ENCODE assay signal across 1 cellular context in genomic region chr19:12945479-12946091, GRCh38.
A peak's percentile ranks its signal among the peaks of the same experiment; 100 is the strongest.
TF ChIP-seq lines count a peak whose summit lies in the region.

TSS of gene RAD23A (plus strand) at chr19:12945862. CDS start at chr19:12945949, 87 bp downstream.

TF ChIP-seq in K562, 482 proteins besides CTCF, POLR2A, EP300 and RAD21 (continued from another document and continues in another):
- TF ChIP-seq, protein P1, sequence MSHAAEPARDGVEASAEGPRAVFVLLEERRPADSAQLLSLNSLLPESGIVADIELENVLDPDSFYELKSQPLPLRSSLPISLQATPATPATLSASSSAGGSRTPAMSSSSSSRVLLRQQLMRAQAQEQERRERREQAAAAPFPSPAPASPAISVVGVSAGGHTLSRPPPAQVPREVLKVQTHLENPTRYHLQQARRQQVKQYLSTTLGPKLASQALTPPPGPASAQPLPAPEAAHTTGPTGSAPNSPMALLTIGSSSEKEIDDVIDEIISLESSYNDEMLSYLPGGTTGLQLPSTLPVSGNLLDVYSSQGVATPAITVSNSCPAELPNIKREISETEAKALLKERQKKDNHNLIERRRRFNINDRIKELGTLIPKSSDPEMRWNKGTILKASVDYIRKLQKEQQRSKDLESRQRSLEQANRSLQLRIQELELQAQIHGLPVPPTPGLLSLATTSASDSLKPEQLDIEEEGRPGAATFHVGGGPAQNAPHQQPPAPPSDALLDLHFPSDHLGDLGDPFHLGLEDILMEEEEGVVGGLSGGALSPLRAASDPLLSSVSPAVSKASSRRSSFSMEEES (CRISPR knock-in tag; IDR thresholded peaks at IDR 0.05), result peak; percentile 98
- TF ChIP-seq, protein P2, sequence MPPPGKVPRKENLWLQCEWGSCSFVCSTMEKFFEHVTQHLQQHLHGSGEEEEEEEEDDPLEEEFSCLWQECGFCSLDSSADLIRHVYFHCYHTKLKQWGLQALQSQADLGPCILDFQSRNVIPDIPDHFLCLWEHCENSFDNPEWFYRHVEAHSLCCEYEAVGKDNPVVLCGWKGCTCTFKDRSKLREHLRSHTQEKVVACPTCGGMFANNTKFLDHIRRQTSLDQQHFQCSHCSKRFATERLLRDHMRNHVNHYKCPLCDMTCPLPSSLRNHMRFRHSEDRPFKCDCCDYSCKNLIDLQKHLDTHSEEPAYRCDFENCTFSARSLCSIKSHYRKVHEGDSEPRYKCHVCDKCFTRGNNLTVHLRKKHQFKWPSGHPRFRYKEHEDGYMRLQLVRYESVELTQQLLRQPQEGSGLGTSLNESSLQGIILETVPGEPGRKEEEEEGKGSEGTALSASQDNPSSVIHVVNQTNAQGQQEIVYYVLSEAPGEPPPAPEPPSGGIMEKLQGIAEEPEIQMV (tag; conservative IDR thresholded peaks at IDR 0.05; ENCODE audit: low read depth), result no peak
- TF ChIP-seq NFE2 (IDR thresholded peaks at IDR 0.05; ENCODE audit: low read depth) (peak; percentile 41), NKRF (IDR thresholded peaks at IDR 0.05; ENCODE audit: borderline replicate concordance) (peak; percentile 63; the same call in 1 of the 2 replicates), NR2C2 (CRISPR knock-in tag; IDR thresholded peaks at IDR 0.05) (peak; percentile 98), NR2C2 (tag; IDR thresholded peaks at IDR 0.05) (peak; percentile 99), ZNF217 (CRISPR knock-in tag; IDR thresholded peaks at IDR 0.05) (no peak), PTRF (tag; IDR thresholded peaks at IDR 0.05) (no peak), TEAD2 (tag; IDR thresholded peaks at IDR 0.05) (no peak), ZFP30 (CRISPR knock-in tag; IDR thresholded peaks at IDR 0.05; ENCODE audit: borderline replicate concordance) (no peak), YY1 (IDR thresholded peaks at IDR 0.05; ENCODE audit: borderline replicate concordance in 1 of 3, control insufficient read depth in 1 of 3, extremely low read depth in 1 of 3, insufficient read depth in 3 of 3, insufficient read length in 1 of 3, insufficient replicate concordance in 2 of 3, low read depth in 1 of 3, low read length in 2 of 3) (peak; percentile 95 to 99 (median 98)), HMG20B (CRISPR knock-in tag; IDR thresholded peaks at IDR 0.05) (no peak), KAT8 (IDR thresholded peaks at IDR 0.05; ENCODE audit: low read depth) (no peak), MGA (IDR thresholded peaks at IDR 0.05) (peak; percentile 49; the same call in 1 of the 2 replicates), SRSF3 (IDR thresholded peaks at IDR 0.05; ENCODE audit: insufficient read depth, low read length) (no peak), SLC30A9 (CRISPR knock-in tag; IDR thresholded peaks at IDR 0.05) (no peak), E2F5 (CRISPR knock-in tag; IDR thresholded peaks at IDR 0.05) (peak; percentile 80), NFE2L1 (tag; IDR thresholded peaks at IDR 0.05; ENCODE audit: borderline replicate concordance, low read depth) (no peak), HSF4 (CRISPR knock-in tag; IDR thresholded peaks at IDR 0.05; ENCODE audit: borderline replicate concordance) (no peak), ZNF224 (CRISPR knock-in tag; IDR thresholded peaks at IDR 0.05) (no peak), MTF1 (CRISPR knock-in tag; IDR thresholded peaks at IDR 0.05; ENCODE audit: borderline replicate concordance) (no peak), SNRNP70 (optimal IDR thresholded peaks at IDR 0.05; ENCODE audit: low read depth, low read length) (no peak), ZNF609 (CRISPR knock-in tag; IDR thresholded peaks at IDR 0.05; ENCODE audit: borderline replicate concordance) (peak; percentile 75; the same call in 1 of the 2 replicates), HOMEZ (CRISPR knock-in tag; IDR thresholded peaks at IDR 0.05) (0 out of 2 replicates have a peak, but pooled peaks have one; percentile 24), ZNF79 (CRISPR knock-in tag; IDR thresholded peaks at IDR 0.05; ENCODE audit: low read depth) (no peak), BDP1 (IDR thresholded peaks at IDR 0.05; ENCODE audit: insufficient read depth, insufficient read length) (no peak), TRIM24 (IDR thresholded peaks at IDR 0.05) (peak; percentile 7 to 39; a peak in 2 of 4 replicates), SMAD3 (CRISPR knock-in tag; conservative IDR thresholded peaks at IDR 0.05) (peak; percentile 88), ZNF583 (CRISPR knock-in tag; IDR thresholded peaks at IDR 0.05) (peak; percentile 85), MEF2D (tag; conservative IDR thresholded peaks at IDR 0.05; ENCODE audit: low read depth) (peak; percentile 35; the same call in 1 of the 2 replicates), FOXM1 (IDR thresholded peaks at IDR 0.05; ENCODE audit: low read depth) (no peak), FOXM1 (CRISPR knock-in tag; IDR thresholded peaks at IDR 0.05; ENCODE audit: low read depth) (no peak; the same call in 1 of the 2 replicates), ZNF184 (CRISPR knock-in tag; IDR thresholded peaks at IDR 0.05) (no peak), BRD9 (IDR thresholded peaks at IDR 0.05; ENCODE audit: low read depth, partially characterized antibody) (no peak), SUPT5H (IDR thresholded peaks at IDR 0.05) (peak; percentile 86)
